ENCODE assay signal across 1 cellular context in genomic region chr10:79068562-79069324, GRCh38.
TF ChIP-seq lines count a peak whose summit lies in the region.

Gene ZMIZ1 (plus strand): TSS chr10:79068966. CDS start chr10:79201633, 132,667 bp downstream.

TF ChIP-seq in HepG2, 621 proteins besides CTCF, POLR2A, EP300 and RAD21 (continued from another document and continues in another):
- TF ChIP-seq GLMP (CRISPR knock-in tag; IDR thresholded peaks at IDR 0.05; ENCODE audit: borderline replicate concordance): no peak
- TF ChIP-seq KMT2A (CRISPR knock-in tag; IDR thresholded peaks at IDR 0.05): no peak
- TF ChIP-seq STAT6 (CRISPR knock-in tag; IDR thresholded peaks at IDR 0.05; ENCODE audit: borderline replicate concordance): no peak
- no peak for TF ChIP-seq ZFP37 (CRISPR knock-in tag; IDR thresholded peaks at IDR 0.05; ENCODE audit: borderline replicate concordance)
- TF ChIP-seq ZNF326 (CRISPR knock-in tag; IDR thresholded peaks at IDR 0.05; ENCODE audit: borderline replicate concordance): no peak
- TF ChIP-seq TOE1 (CRISPR knock-in tag; IDR thresholded peaks at IDR 0.05): no peak
- TF ChIP-seq TRAFD1 (CRISPR knock-in tag; IDR thresholded peaks at IDR 0.05; ENCODE audit: borderline replicate concordance): no peak
- no peak for TF ChIP-seq ZNF672 (CRISPR knock-in tag; IDR thresholded peaks at IDR 0.05)
- TF ChIP-seq ZNF556 (CRISPR knock-in tag; IDR thresholded peaks at IDR 0.05; ENCODE audit: borderline replicate concordance): no peak
- TF ChIP-seq MYPOP (CRISPR knock-in tag; IDR thresholded peaks at IDR 0.05): no peak
- TF ChIP-seq ATF6 (CRISPR knock-in tag; conservative IDR thresholded peaks at IDR 0.05): no peak
- TF ChIP-seq PATZ1 (CRISPR knock-in tag; IDR thresholded peaks at IDR 0.05): peak; percentile 72
- TF ChIP-seq NRL (CRISPR knock-in tag; IDR thresholded peaks at IDR 0.05; ENCODE audit: borderline replicate concordance): no peak
- no peak for TF ChIP-seq MIXL1 (CRISPR knock-in tag; IDR thresholded peaks at IDR 0.05)
- no peak for TF ChIP-seq SSRP1 (CRISPR knock-in tag; IDR thresholded peaks at IDR 0.05)
- TF ChIP-seq ZSCAN20 (CRISPR knock-in tag; IDR thresholded peaks at IDR 0.05; ENCODE audit: borderline replicate concordance): no peak; the same call in 1 of the 2 replicates
- TF ChIP-seq MTERF4 (CRISPR knock-in tag; IDR thresholded peaks at IDR 0.05): no peak; the same call in 1 of the 2 replicates
- no peak for TF ChIP-seq ZBTB37 (CRISPR knock-in tag; IDR thresholded peaks at IDR 0.05)
- TF ChIP-seq MED13 (CRISPR knock-in tag; IDR thresholded peaks at IDR 0.05): no peak
- no peak for TF ChIP-seq ZNF598 (CRISPR knock-in tag; IDR thresholded peaks at IDR 0.05; ENCODE audit: borderline replicate concordance)
- TF ChIP-seq ARID3A (IDR thresholded peaks at IDR 0.05; ENCODE audit: low read depth, low read length): 0 out of 2 replicates have a peak, but pooled peaks have one; percentile 37
- no peak for TF ChIP-seq HNF4A (CRISPR knock-in tag; IDR thresholded peaks at IDR 0.05)
- TF ChIP-seq EHMT2 (IDR thresholded peaks at IDR 0.05; ENCODE audit: borderline replicate concordance, low read depth, low read length): no peak
- TF ChIP-seq ZSCAN29 (CRISPR knock-in tag; conservative IDR thresholded peaks at IDR 0.05): no peak
- TF ChIP-seq TSC22D2 (CRISPR knock-in tag; IDR thresholded peaks at IDR 0.05; ENCODE audit: borderline replicate concordance): no peak
- TF ChIP-seq ZBTB34 (CRISPR knock-in tag; IDR thresholded peaks at IDR 0.05): no peak
- no peak for TF ChIP-seq NCOR1 (IDR thresholded peaks at IDR 0.05; ENCODE audit: borderline replicate concordance, low read length)
- TF ChIP-seq RORA (CRISPR knock-in tag; IDR thresholded peaks at IDR 0.05): no peak
- no peak for TF ChIP-seq NFYB (CRISPR knock-in tag; IDR thresholded peaks at IDR 0.05)
- TF ChIP-seq ZBTB44 (CRISPR knock-in tag; IDR thresholded peaks at IDR 0.05): no peak
- TF ChIP-seq ATF3 (CRISPR knock-in tag; IDR thresholded peaks at IDR 0.05): no peak
- TF ChIP-seq ZSCAN22 (CRISPR knock-in tag; IDR thresholded peaks at IDR 0.05): no peak
